1 cellular context compared by ENCODE assay signal in the genomic region with DNA sequence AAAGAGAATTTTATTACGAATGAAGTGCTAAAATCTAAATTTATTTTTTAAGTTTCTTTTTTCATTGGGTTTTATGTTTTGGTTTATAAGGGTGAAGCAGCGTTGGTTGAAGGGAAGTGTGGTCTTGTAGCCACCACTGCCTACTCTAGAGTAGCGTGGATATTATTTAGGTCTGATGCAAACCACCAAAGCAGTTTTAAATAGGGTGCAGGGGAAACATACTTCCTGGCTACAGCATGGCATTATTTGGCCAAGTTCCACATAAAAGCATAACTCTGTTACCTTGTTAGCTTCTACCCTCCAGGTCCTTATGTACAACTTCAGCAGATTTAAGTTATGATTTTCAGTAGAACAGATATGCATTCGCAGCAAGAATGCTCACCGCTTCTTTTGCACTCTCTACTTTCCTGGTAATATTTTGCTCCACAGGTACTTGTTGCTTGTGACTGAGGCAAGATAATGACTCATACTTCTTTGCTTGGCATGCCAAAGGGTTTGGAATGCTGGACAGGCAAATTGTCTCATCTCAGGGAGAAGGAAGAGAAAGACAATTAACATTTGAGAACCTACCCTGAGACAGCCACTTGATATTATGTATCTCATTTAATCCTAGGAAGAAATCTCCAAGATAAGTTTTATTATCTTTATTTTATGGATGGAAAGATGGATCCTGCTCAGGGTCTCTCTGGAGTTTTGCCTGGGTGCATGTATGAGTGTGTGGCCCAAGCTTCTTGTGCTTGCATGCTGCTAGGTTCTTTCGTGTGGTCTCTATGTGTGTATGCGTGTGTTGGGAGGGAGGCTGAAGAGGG.
TF ChIP-seq lines count a peak whose summit lies in the region.

No MANE protein-coding gene starts in this region.

TF ChIP-seq in WTC11, 78 proteins besides CTCF, POLR2A, EP300 and RAD21:
- TF ChIP-seq, protein P1, sequence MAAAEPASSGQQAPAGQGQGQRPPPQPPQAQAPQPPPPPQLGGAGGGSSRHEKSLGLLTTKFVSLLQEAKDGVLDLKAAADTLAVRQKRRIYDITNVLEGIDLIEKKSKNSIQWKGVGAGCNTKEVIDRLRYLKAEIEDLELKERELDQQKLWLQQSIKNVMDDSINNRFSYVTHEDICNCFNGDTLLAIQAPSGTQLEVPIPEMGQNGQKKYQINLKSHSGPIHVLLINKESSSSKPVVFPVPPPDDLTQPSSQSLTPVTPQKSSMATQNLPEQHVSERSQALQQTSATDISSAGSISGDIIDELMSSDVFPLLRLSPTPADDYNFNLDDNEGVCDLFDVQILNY (CRISPR knock-in tag; IDR thresholded peaks at IDR 0.05) = no peak
- no peak for TF ChIP-seq GTF2I (CRISPR knock-in tag; conservative IDR thresholded peaks at IDR 0.05)
- TF ChIP-seq ZNF396 (CRISPR knock-in tag; IDR thresholded peaks at IDR 0.05; ENCODE audit: borderline replicate concordance) = no peak
- TF ChIP-seq, protein P2, sequence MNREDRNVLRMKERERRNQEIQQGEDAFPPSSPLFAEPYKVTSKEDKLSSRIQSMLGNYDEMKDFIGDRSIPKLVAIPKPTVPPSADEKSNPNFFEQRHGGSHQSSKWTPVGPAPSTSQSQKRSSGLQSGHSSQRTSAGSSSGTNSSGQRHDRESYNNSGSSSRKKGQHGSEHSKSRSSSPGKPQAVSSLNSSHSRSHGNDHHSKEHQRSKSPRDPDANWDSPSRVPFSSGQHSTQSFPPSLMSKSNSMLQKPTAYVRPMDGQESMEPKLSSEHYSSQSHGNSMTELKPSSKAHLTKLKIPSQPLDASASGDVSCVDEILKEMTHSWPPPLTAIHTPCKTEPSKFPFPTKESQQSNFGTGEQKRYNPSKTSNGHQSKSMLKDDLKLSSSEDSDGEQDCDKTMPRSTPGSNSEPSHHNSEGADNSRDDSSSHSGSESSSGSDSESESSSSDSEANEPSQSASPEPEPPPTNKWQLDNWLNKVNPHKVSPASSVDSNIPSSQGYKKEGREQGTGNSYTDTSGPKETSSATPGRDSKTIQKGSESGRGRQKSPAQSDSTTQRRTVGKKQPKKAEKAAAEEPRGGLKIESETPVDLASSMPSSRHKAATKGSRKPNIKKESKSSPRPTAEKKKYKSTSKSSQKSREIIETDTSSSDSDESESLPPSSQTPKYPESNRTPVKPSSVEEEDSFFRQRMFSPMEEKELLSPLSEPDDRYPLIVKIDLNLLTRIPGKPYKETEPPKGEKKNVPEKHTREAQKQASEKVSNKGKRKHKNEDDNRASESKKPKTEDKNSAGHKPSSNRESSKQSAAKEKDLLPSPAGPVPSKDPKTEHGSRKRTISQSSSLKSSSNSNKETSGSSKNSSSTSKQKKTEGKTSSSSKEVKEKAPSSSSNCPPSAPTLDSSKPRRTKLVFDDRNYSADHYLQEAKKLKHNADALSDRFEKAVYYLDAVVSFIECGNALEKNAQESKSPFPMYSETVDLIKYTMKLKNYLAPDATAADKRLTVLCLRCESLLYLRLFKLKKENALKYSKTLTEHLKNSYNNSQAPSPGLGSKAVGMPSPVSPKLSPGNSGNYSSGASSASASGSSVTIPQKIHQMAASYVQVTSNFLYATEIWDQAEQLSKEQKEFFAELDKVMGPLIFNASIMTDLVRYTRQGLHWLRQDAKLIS (CRISPR knock-in tag; IDR thresholded peaks at IDR 0.05; ENCODE audit: borderline replicate concordance) = no peak
- TF ChIP-seq KAT7 (CRISPR knock-in tag; IDR thresholded peaks at IDR 0.05; ENCODE audit: borderline replicate concordance) = no peak
- no peak for TF ChIP-seq ELF4 (CRISPR knock-in tag; IDR thresholded peaks at IDR 0.05; ENCODE audit: low read depth)
- TF ChIP-seq NFE2L1 (CRISPR knock-in tag; IDR thresholded peaks at IDR 0.05) = no peak
- TF ChIP-seq ZNF423 (CRISPR knock-in tag; IDR thresholded peaks at IDR 0.05) = no peak
- no peak for TF ChIP-seq FOXK1 (CRISPR knock-in tag; IDR thresholded peaks at IDR 0.05)
- TF ChIP-seq TP53 (CRISPR knock-in tag; IDR thresholded peaks at IDR 0.05) = no peak
- TF ChIP-seq ZBTB43 (CRISPR knock-in tag; IDR thresholded peaks at IDR 0.05) = no peak
